26 cellular contexts compared by ENCODE assay signal in genomic region chr1:207763972-207764371, GRCh38. TPM values are rescaled to one million over a fixed set of nuclear protein-coding genes. Genes with fewer than 3 reads are reported as not detected.
DNase-seq lines count a peak whose midpoint lies in the region; ATAC-seq, FAIRE-seq and TF ChIP-seq lines count a peak whose summit lies in the region.
"Had no signal": no experiment of that assay in that cellular context is flagged by ENCODE, and none has a peak within 500 bp of the region (broad histone marks: within the 10 kb centered on the region; RNA-seq: fewer than 3 reads in every experiment).

No MANE protein-coding gene starts in this region.

- no peak overlapping the region for H3K14ac ChIP-seq in neuronal stem cell (ENCODE audit: low read length)

- TF ChIP-seq POLR2A in HepG2 (IDR thresholded peaks at IDR 0.05; ENCODE audit: insufficient read depth in 1 of 2, low read depth in 2 of 2, low read length in 2 of 2) = no peak
- no peak for TF ChIP-seq POLR2A in right lobe of liver (IDR thresholded peaks at IDR 0.05)

- H3K4me1 ChIP-seq in HepG2 (ENCODE audit: insufficient read depth, low read length) (no peaks in the 10 kb centered on the region), right lobe of liver (no peaks in the 10 kb centered on the region), neuronal stem cell (ENCODE audit: control insufficient read depth in 2 of 2, insufficient read depth in 1 of 2, low read depth in 1 of 2, low read length in 2 of 2) (no peaks in the 10 kb centered on the region)
- H3K4me1 ChIP-seq: BE2C, BLaER1 had no signal

- whole genome bisulfite sequencing in HepG2 (ENCODE audit: low lambda C conversion rate) = over 99% methylated on average over 9 of the region's 9 CpGs
- 82% methylated on average over 5 of the region's 9 CpGs for WGBS in right lobe of liver (ENCODE audit: insufficient coverage, low coverage, low lambda C conversion rate, missing lambda C conversion rate)
- WGBS in neuronal stem cell (ENCODE audit: extremely low coverage in 2 of 2, insufficient read length in 2 of 2, insufficient replicate concordance in 1 of 2), 2 donors = no CpG with 5 or more reads among the region's 9 CpGs

- H2BK15ac ChIP-seq in neuronal stem cell (ENCODE audit: low read length) = no peak overlapping the region

- intact Hi-C loops in HepG2 (cut with micrococcal nuclease; ENCODE audit: unreplicated experiment) = no loop called here
- intact Hi-C loops in right lobe of liver (cut with DNase I) = no loop called here

- H3K4ac ChIP-seq in neuronal stem cell (ENCODE audit: low read length) = no peak overlapping the region

- no peak overlapping the region for H4K91ac ChIP-seq in neuronal stem cell (ENCODE audit: low read depth, low read length, poor library complexity)

- no peak overlapping the region for H3K4me3 ChIP-seq in HepG2 (replicated peaks in 1 of 3; ENCODE audit: insufficient read depth in 1 of 3, low read depth in 2 of 3, low read length in 3 of 3)
- no peak overlapping the region for H3K4me3 ChIP-seq in right lobe of liver
- H3K4me3 ChIP-seq in neuronal stem cell (ENCODE audit: low read length in 2 of 2) = peak overlapping the region in 1 of 2 donors; percentile 65
- H3K4me3 ChIP-seq: BLaER1, GM12878 had no signal

- H3K27me3 ChIP-seq in HepG2 (ENCODE audit: control insufficient read depth in 1 of 2, insufficient read depth in 2 of 2, low read length in 2 of 2) (no peaks in the 10 kb centered on the region), right lobe of liver (no peaks in the 10 kb centered on the region), neuronal stem cell (ENCODE audit: control insufficient read depth in 3 of 3, insufficient read depth in 3 of 3, low read depth in 1 of 3, low read length in 3 of 3) (no peaks in the 10 kb centered on the region)
- H3K27me3 ChIP-seq: BE2C, BLaER1 had no signal

- POLR2A ChIA-PET in HepG2 (lab: Yijun Ruan, JAX) = no interaction called here
- POLR2A ChIA-PET in WTC11 (lab: Charles Lee) = no interaction called here

- no peak for FAIRE-seq in HepG2 (lab: Jason Lieb, UNC)
- FAIRE-seq: A204.1, GM12878, GM19239 had no signal

- H3K36me3 ChIP-seq in HepG2 (replicated peaks in 1 of 2; ENCODE audit: control insufficient read depth in 1 of 2, insufficient read depth in 2 of 2, low read length in 2 of 2) (peaks cover 8 to 83% of the 10 kb centered on the region in 2 experiments), right lobe of liver (peaks cover 0 to 67% (median 10%) of the 10 kb centered on the region in 4 donors), neuronal stem cell (replicated peaks in 1 of 2; ENCODE audit: control insufficient read depth in 2 of 2, insufficient read depth in 2 of 2, low read length in 2 of 2) (peaks cover 28 to 100% of the 10 kb centered on the region in 2 donors)

- no peaks in the 10 kb centered on the region for H3K4me1 Mint-ChIP-seq in WTC11
- H3K4me1 Mint-ChIP-seq: CD14-positive monocyte had no signal

- BruUV-seq in HepG2 (replicated peaks; lab: Mats Ljungman, UMichigan) = no TSS peak

- no peak overlapping the region for H3K18ac ChIP-seq in neuronal stem cell (ENCODE audit: low read length)

- TF ChIP-seq CTCF in HepG2 (CRISPR knock-in tag; IDR thresholded peaks at IDR 0.05) = no peak
- no peak for TF ChIP-seq CTCF in right lobe of liver (IDR thresholded peaks at IDR 0.05)
- TF ChIP-seq CTCF in WTC11 (IDR thresholded peaks at IDR 0.05) = no peak

- H4K20me1 ChIP-seq in HepG2 (ENCODE audit: insufficient read depth, low read length) = no peaks in the 10 kb centered on the region
- H4K20me1 ChIP-seq: BLaER1 had no signal

- H2BK5ac ChIP-seq in neuronal stem cell (ENCODE audit: low read length) = no peak overlapping the region

- no peak overlapping the region for H3K23ac ChIP-seq in neuronal stem cell (ENCODE audit: low read depth, low read length, poor library complexity)

- peak overlapping the region; percentile 32; the same call in 1 of the 2 replicates for H3K27ac Mint-ChIP-seq in WTC11
- H3K27ac Mint-ChIP-seq: CD14-positive monocyte; CD4-positive, CD25-positive, alpha-beta regulatory T cell; CD8-positive, alpha-beta memory T cell had no signal

- H2BK120ac ChIP-seq in neuronal stem cell (ENCODE audit: low read depth, low read length) = no peak overlapping the region

- in situ Hi-C loops in HepG2 (cut with HindIII; ENCODE audit: extremely low pct_ligation_motif_present, low pct_unique_long_range_greater_than_20kb) = no loop called here

- no peaks in the 10 kb centered on the region for H3K27me3 Mint-ChIP-seq in WTC11 (ENCODE audit: low read depth)
- H3K27me3 Mint-ChIP-seq: CD4-positive, alpha-beta memory T cell; CD4-positive, CD25-positive, alpha-beta regulatory T cell; CD8-positive, alpha-beta memory T cell had no signal

- H3K4me2 ChIP-seq in HepG2 (ENCODE audit: low read depth, low read length) (no peak overlapping the region), neuronal stem cell (ENCODE audit: insufficient read depth, low read length, poor library complexity, severe bottlenecking) (no peak overlapping the region)
- H3K4me2 ChIP-seq: BLaER1 had no signal

- H2AK5ac ChIP-seq in neuronal stem cell (ENCODE audit: low read depth, low read length) = no peak overlapping the region

- H3K27ac ChIP-seq in HepG2 (ENCODE audit: extremely low read length, insufficient read depth, low read length) (no peak overlapping the region), right lobe of liver (no peak overlapping the region), neuronal stem cell (replicated peaks; ENCODE audit: low read length) (no peak overlapping the region)
- H3K27ac ChIP-seq: BLaER1 had no signal

- H2AFZ ChIP-seq in HepG2 (ENCODE audit: low read length) = no peak overlapping the region
- no peak overlapping the region for H2AFZ ChIP-seq in neuronal stem cell (ENCODE audit: low read length)

- ATAC-seq in HepG2 (no peak), right lobe of liver (no peak), WTC11 (no peak), HG03354 (IDR thresholded peaks at IDR 0.05; ENCODE audit: poor library complexity, severe bottlenecking, unreplicated experiment) (no peak)
- ATAC-seq: GM12878 had no signal

- peaks cover 91% of the 10 kb centered on the region for H3K36me3 Mint-ChIP-seq in WTC11

- TF ChIP-seq RAD21 in HepG2 (CRISPR knock-in tag; IDR thresholded peaks at IDR 0.05) = no peak

- no peak overlapping the region for H3K4me3 Mint-ChIP-seq in WTC11
- H3K4me3 Mint-ChIP-seq: CD14-positive monocyte; CD4-positive, alpha-beta memory T cell; CD4-positive, CD25-positive, alpha-beta regulatory T cell; CD8-positive, alpha-beta memory T cell had no signal

- H3K9ac ChIP-seq in HepG2 (ENCODE audit: insufficient read depth, low read depth, low read length) (no peak overlapping the region), neuronal stem cell (ENCODE audit: low read depth, low read length, poor library complexity) (peak overlapping the region; percentile 60)
- H3K9ac ChIP-seq: BLaER1 had no signal

- TF ChIP-seq EP300 in HepG2 (IDR thresholded peaks at IDR 0.05; ENCODE audit: low read depth in 2 of 2, low read length in 2 of 2) (no peak), HepG2 (CRISPR knock-in tag; IDR thresholded peaks at IDR 0.05; ENCODE audit: borderline replicate concordance) (no peak)

- DNase-seq in HepG2 (ENCODE audit: low spot score) (no peak), right lobe of liver (no peak), WTC11 (ENCODE audit: low spot score) (no peak), neuronal stem cell (ENCODE audit: low spot score) (no peak), anterior cingulate cortex (lab: John Stamatoyannopoulos, UW) (no peak)
- DNase-seq: 8988T; ACHN; BE2C; C1 segment of cervical spinal cord; CD4-positive, alpha-beta memory T cell; CD4-positive, CD25-positive, alpha-beta regulatory T cell; CD8-positive, alpha-beta memory T cell; COR-L47; DMS 273 treated with DMSO at 0.1 percent for 48 hours; DMS153; DMS53; DMS79; DND-41; EL; GDM1 had no signal

- H3K79me1 ChIP-seq in neuronal stem cell (ENCODE audit: low read depth, low read length) = peaks cover 5% of the 10 kb centered on the region

- peak overlapping the region; percentile 73 for H2BK12ac ChIP-seq in neuronal stem cell (ENCODE audit: low read length)

- H3K9me3 Mint-ChIP-seq in WTC11 = peaks cover 3% of the 10 kb centered on the region; the same call in 1 of the 2 replicates
- H3K9me3 Mint-ChIP-seq: CD4-positive, alpha-beta memory T cell; CD8-positive, alpha-beta memory T cell had no signal

- H4K8ac ChIP-seq in neuronal stem cell (ENCODE audit: low read depth, low read length) = peak overlapping the region; percentile 43

- CTCF ChIA-PET in HepG2 (lab: Yijun Ruan, JAX; ENCODE audit: low intra/inter-chr PET ratio, low total read pairs) (no interaction called here), WTC11 (lab: Charles Lee) (no interaction called here)

- H3K79me2 ChIP-seq in HepG2 (ENCODE audit: insufficient read depth, low read length) = peaks cover 3% of the 10 kb centered on the region

- H3K9me3 ChIP-seq in HepG2 (ENCODE audit: low read length) (no peaks in the 10 kb centered on the region), right lobe of liver (no peaks in the 10 kb centered on the region), neuronal stem cell (replicated peaks in 1 of 2; ENCODE audit: control insufficient read depth in 2 of 2, insufficient read depth in 1 of 2, low read depth in 1 of 2, low read length in 2 of 2) (peaks cover 13 to 63% of the 10 kb centered on the region in 2 donors)
- H3K9me3 ChIP-seq: BE2C had no signal

RNA-seq across cellular contexts. Expression of gene CD46, which starts 12.1 kb away (rescaled TPM):
- total RNA-seq in HepG2 (2016; rRNA removed; fragmentation: Illumina TruSeq; extraction: Trizol) (70.3 and 130 TPM in 2 replicates), right lobe of liver (100 to 1,000 TPM in 5 of 6 experiments, 10 to 100 TPM in 1; 99.3 to 133 (median 114) TPM), WTC11 (2021) (138 to 150 TPM (median 147 TPM) in 3 replicates)
- 19.0 and 20.0 TPM in 2 replicates for total RNA-seq in HepG2 (2016; cell fraction: cytosol; rRNA removed; fragmentation: Illumina TruSeq; extraction: Trizol; ENCODE audit: low read depth)
- 69.6 and 139 TPM in 2 replicates for total RNA-seq in HepG2 (2016; cell fraction: insoluble cytoplasmic fraction; rRNA removed; fragmentation: Illumina TruSeq; extraction: Trizol)
- 24.1 and 29.9 TPM in 2 replicates for total RNA-seq in HepG2 (2016; cell fraction: membrane; rRNA removed; fragmentation: Illumina TruSeq; extraction: Trizol)
- 261 and 271 TPM in 2 replicates for total RNA-seq in HepG2 (2016; cell fraction: nucleus; rRNA removed; fragmentation: Illumina TruSeq; extraction: Trizol)
- 277 TPM in 2 replicates for polyA plus RNA-seq in HepG2 (2011; rRNA removed)
- polyA plus RNA-seq in HepG2 (2011; cell fraction: cytosol; rRNA removed) = 65.6 and 131 TPM in 2 replicates
- polyA plus RNA-seq in HepG2 (2011; cell fraction: nucleus; rRNA removed) = 288 and 360 TPM in 2 replicates
- polyA plus RNA-seq in HepG2 (2012) = 206 and 208 TPM in 2 replicates
- polyA plus RNA-seq in HepG2 (2016; cell fraction: cytosol; fragmentation: Illumina TruSeq; extraction: Trizol; ENCODE audit: low read depth) = 3.8 and 4.6 TPM in 2 replicates
- polyA plus RNA-seq in HepG2 (2016; cell fraction: insoluble cytoplasmic fraction; fragmentation: Illumina TruSeq; extraction: Trizol; ENCODE audit: low read depth) = 59.7 and 64.0 TPM in 2 replicates
- polyA plus RNA-seq in HepG2 (2016; cell fraction: membrane; fragmentation: Illumina TruSeq; extraction: Trizol; ENCODE audit: low read depth) = 10.1 and 11.1 TPM in 2 replicates
- polyA plus RNA-seq in HepG2 (2016; cell fraction: nucleus; fragmentation: Illumina TruSeq; extraction: Trizol; ENCODE audit: insufficient read depth, low read depth) = 416 and 423 TPM in 2 replicates
- polyA minus RNA-seq in HepG2 (2011; rRNA and poly(A)+ RNA removed; ENCODE audit: low replicate concordance) = 96.1 and 146 TPM in 2 replicates
- polyA minus RNA-seq in HepG2 (2011; cell fraction: cytosol; rRNA and poly(A)+ RNA removed) = 125 and 175 TPM in 2 replicates
- 353 and 394 TPM in 2 replicates for polyA minus RNA-seq in HepG2 (2011; cell fraction: nucleus; rRNA and poly(A)+ RNA removed)
- polyA plus RNA-seq in neuronal stem cell (2013, experiment 1 of 2) = 65.9 TPM
- 64.5 TPM for polyA plus RNA-seq in neuronal stem cell (2013, experiment 2 of 2)
